ENCODE assay signal across 26 cellular contexts in the genomic region with DNA sequence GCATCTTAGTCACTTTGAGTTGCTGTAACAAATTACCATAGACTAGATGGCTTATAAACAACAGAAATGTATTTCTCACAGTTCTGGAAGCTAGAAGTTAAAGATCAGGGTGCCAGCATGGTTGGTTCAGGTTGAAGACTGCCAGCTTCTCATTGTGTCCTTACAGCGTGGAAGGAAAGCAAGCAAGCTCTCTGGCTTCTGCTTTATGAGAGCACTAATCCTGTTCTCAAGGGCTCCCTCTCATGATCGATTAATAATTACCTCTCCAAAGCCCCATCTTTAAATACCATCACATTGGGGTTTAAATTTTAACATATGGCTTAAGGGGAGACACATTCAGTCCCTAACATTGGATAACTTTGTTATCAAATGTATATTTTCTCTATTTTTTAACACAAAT.
"Had no signal": no experiment of that assay in that cellular context is flagged by ENCODE, and none has a peak within 500 bp of the region (broad histone marks: within the 10 kb centered on the region; RNA-seq: fewer than 3 reads in every experiment).

No MANE protein-coding gene starts in this region.

- H3K36me3 ChIP-seq: esophagus squamous epithelium, heart right ventricle, neutrophil, pancreas, stomach, tibial artery, upper lobe of left lung, uterus had no signal

- H3K4me1 ChIP-seq: esophagus squamous epithelium, heart right ventricle, stomach, tibial artery, upper lobe of left lung, uterus had no signal

- H3K4me3 ChIP-seq: coronary artery, esophagus squamous epithelium, heart right ventricle, lung, pancreas, stomach, tibial artery, upper lobe of left lung, uterus had no signal

- ATAC-seq: heart right ventricle; left colon; natural killer cell; sciatic nerve; stimulated activated effector memory CD8-positive, alpha-beta T cell treated with anti-CD3 and anti-CD28 coated beads, Interleukin-12 subunit alpha, Interleukin-12 subunit beta, amount 100 ng/mL, for 72 hours had no signal

- H3K27ac ChIP-seq: coronary artery, esophagus squamous epithelium, heart right ventricle, neutrophil, pancreas, stomach, tibial artery, upper lobe of left lung, uterus had no signal

- H3K9me3 ChIP-seq: esophagus squamous epithelium, heart right ventricle, neutrophil, pancreas, stomach, tibial artery, upper lobe of left lung, uterus had no signal

- DNase-seq: dermis blood vessel endothelial cell; effector memory CD4-positive, alpha-beta T cell; erythroblast; esophagus squamous epithelium; foreskin melanocyte; glutamatergic neuron; heart right ventricle; hypothalamus; immature natural killer cell; islet precursor cell; kidney glomerular epithelial cell; left colon; natural killer cell; pancreas; stimulated activated CD4-positive, alpha-beta T cell treated with anti-CD3 and anti-CD28 coated beads, Interleukin-2, amount 100 ng/mL, for 24 hours; stimulated activated CD4-positive, alpha-beta T cell treated with anti-CD3 and anti-CD28 coated beads, Interleukin-4, amount 100 ng/mL, for 24 hours; stimulated activated naive CD4-positive, alpha-beta T cell treated with Interleukin-2 at 50 U/mL for 16 hours; stomach; tibial artery; upper lobe of left lung; uterus had no signal

- H3K27me3 ChIP-seq: esophagus squamous epithelium, neutrophil, pancreas, stomach, tibial artery, upper lobe of left lung, uterus had no signal
